In genomic region chr2:109143214-109144187, GRCh38 we compare ENCODE assay signal across 8 cellular contexts. TPM values are rescaled to one million over a fixed set of nuclear protein-coding genes. Genes with fewer than 3 reads are reported as not detected.
DNase-seq lines count a peak whose midpoint lies in the region; ATAC-seq and TF ChIP-seq lines count a peak whose summit lies in the region.

No MANE protein-coding gene starts in this region.

- no peaks in the 10 kb centered on the region for H3K9me3 ChIP-seq in gastroesophageal sphincter
- H3K9me3 ChIP-seq in stomach = no peaks in the 10 kb centered on the region

- no peak for TF ChIP-seq CTCF in gastroesophageal sphincter (IDR thresholded peaks at IDR 0.05)
- no peak for TF ChIP-seq CTCF in stomach (IDR thresholded peaks at IDR 0.05)
- no peak for TF ChIP-seq CTCF in dorsolateral prefrontal cortex (IDR thresholded peaks at IDR 0.05 in 54 of 56, conservative IDR thresholded peaks at IDR 0.05 in 2 of 56; ENCODE audit: low read depth in 1 of 56, partially characterized antibody in 56 of 56)

- H3K4me3 ChIP-seq in gastroesophageal sphincter (no peak overlapping the region), stomach (no peak overlapping the region), dorsolateral prefrontal cortex (no peak overlapping the region)

- H3K4me1 ChIP-seq in gastroesophageal sphincter (no peaks in the 10 kb centered on the region), stomach (peaks cover 0 to 5% (median 0%) of the 10 kb centered on the region in 4 donors)

- intact Hi-C loops in stomach (cut with DNase I; ENCODE audit: low total_unique reads) = no loop called here
- intact Hi-C loops in dorsolateral prefrontal cortex (cut with DNase I) = no loop called here

- 91 to 93% methylated on average over 11 to 12 of the region's 13 CpGs for WGBS in gastroesophageal sphincter (ENCODE audit: low coverage in 1 of 2), 2 donors
- WGBS in stomach, 5 donors = 85 to 90% (median 88%) methylated on average over 13 of the region's 13 CpGs

- DNase-seq in activated CD4-positive, alpha-beta T cell treated with anti-CD3 and anti-CD28 coated beads, Interleukin-2, amount 50 U/mL, for 24 hours (ENCODE audit: low read depth in 1 of 2, low spot score in 1 of 2) = peak; percentile 30 to 64
- DNase-seq in stimulated activated CD4-positive, alpha-beta T cell treated with anti-CD3 and anti-CD28 coated beads, Interleukin-1b, Interleukin-23, amount 100 ng/mL, for 48 hours = peak; percentile 77
- DNase-seq in anterior cingulate cortex (lab: John Stamatoyannopoulos, UW) (no peak), stomach (no peak), dorsolateral prefrontal cortex (no peak)

- ATAC-seq in GM18909 (IDR thresholded peaks at IDR 0.05; ENCODE audit: poor library complexity, unreplicated experiment) = peak; percentile 88
- peak; percentile 76 for ATAC-seq in HG03108 (IDR thresholded peaks at IDR 0.05; ENCODE audit: unreplicated experiment)
- ATAC-seq in gastroesophageal sphincter = no peak

- no peaks in the 10 kb centered on the region for H3K27me3 ChIP-seq in gastroesophageal sphincter
- no peaks in the 10 kb centered on the region for H3K27me3 ChIP-seq in stomach
- H3K27me3 ChIP-seq in dorsolateral prefrontal cortex = no peaks in the 10 kb centered on the region

- TF ChIP-seq POLR2A in gastroesophageal sphincter (IDR thresholded peaks at IDR 0.05) (no peak), stomach (IDR thresholded peaks at IDR 0.05) (no peak)

- no peaks in the 10 kb centered on the region for H3K36me3 ChIP-seq in gastroesophageal sphincter
- H3K36me3 ChIP-seq in stomach = no peaks in the 10 kb centered on the region

- TF ChIP-seq EP300 in gastroesophageal sphincter (IDR thresholded peaks at IDR 0.05) (no peak), stomach (IDR thresholded peaks at IDR 0.05) (no peak)

- H3K27ac ChIP-seq in gastroesophageal sphincter (no peak overlapping the region), stomach (no peak overlapping the region), dorsolateral prefrontal cortex (no peak overlapping the region)

RNA-seq across cellular contexts. Expression of gene SH3RF3, which starts 14.5 kb away (rescaled TPM):
- 10 to 100 TPM; 10.1 to 15.8 (median 13.2) TPM for total RNA-seq in gastroesophageal sphincter
- total RNA-seq in stomach = 10 to 100 TPM in 1 of 5 donors, 1 to 10 TPM in 3, under 1 TPM in 1; 0.87 to 11.1 (median 5.0) TPM
- 1 to 10 TPM; 2.3 to 4.3 (median 2.4) TPM for polyA plus RNA-seq in stomach
- total RNA-seq in dorsolateral prefrontal cortex = 10 to 100 TPM in 98 of 120 experiments, 1 to 10 TPM in 22; 6.1 to 18.7 (median 11.5) TPM

Comparison
In these comparisons a context has a peak if more than half of its experiments do, and no peak if none do; other contexts are left out.
1. DNase-seq: peak in activated CD4-positive, alpha-beta T cell treated with anti-CD3 and anti-CD28 coated beads, Interleukin-2, amount 50 U/mL, for 24 hours (2 of 2) and stimulated activated CD4-positive, alpha-beta T cell treated with anti-CD3 and anti-CD28 coated beads, Interleukin-1b, Interleukin-23, amount 100 ng/mL, for 48 hours (single experiment); none in anterior cingulate cortex (0 of 58), stomach (single experiment) and dorsolateral prefrontal cortex (0 of 10).